Comparison of ENCODE assay signal across 9 cellular contexts in the genomic region with DNA sequence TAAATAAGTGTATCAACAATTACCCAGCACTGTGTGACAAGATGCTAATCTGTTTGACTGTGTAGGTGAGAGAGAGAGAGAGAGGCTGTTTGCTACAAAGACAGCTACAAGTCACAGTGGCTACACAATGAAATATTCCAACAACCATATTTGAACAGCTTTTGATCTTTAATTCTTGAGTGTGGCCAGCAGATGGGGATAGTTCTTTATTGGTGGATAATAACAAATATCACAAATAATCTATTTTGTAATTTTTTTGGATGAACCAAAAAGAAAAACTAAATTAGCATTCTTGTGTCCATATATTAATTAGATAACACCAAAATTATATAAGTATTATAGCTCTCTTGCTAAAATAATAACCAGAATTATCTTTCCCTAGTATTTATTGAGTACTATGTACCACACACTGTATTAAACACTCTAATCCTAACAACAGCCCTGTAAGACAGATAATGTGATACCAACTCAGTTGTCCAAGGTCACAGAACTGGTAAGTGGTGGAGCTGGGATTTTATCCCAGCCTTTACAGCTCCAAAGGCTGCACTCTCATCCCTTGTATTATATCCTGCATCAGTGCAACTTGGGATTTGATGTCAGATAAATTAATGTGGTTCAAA.
A peak's percentile ranks its signal among the peaks of the same experiment; 100 is the strongest.
DNase-seq lines count a peak whose midpoint lies in the region; ATAC-seq, FAIRE-seq and TF ChIP-seq lines count a peak whose summit lies in the region.
"Had no signal": no experiment of that assay in that cellular context is flagged by ENCODE, and none has a peak within 500 bp of the region (broad histone marks: within the 10 kb centered on the region; RNA-seq: fewer than 3 reads in every experiment).

No MANE protein-coding gene starts in this region.

- peak; percentile 65 for FAIRE-seq in kidney (lab: Jason Lieb, UNC)

- H3K9me3 Mint-ChIP-seq in CD14-positive monocyte: peaks cover 0 to 3% (median 0%) of the 10 kb centered on the region in 7 donors
- H3K9me3 Mint-ChIP-seq: stimulated activated naive CD8-positive, alpha-beta T cell treated with anti-CD3 and anti-CD28 coated beads, Interleukin-15, Interleukin-2, amounts not matched to agents 100 ng/mL and 50 ng/mL, for 24 hours had no signal

- no peaks in the 10 kb centered on the region for H3K27me3 ChIP-seq in effector memory CD4-positive, alpha-beta T cell (replicated peaks; ENCODE audit: control insufficient read depth, insufficient read depth, low read length, poor library complexity, severe bottlenecking)
- H3K27me3 ChIP-seq in HAP-1 (ENCODE audit: low read depth): no peaks in the 10 kb centered on the region

- H3K4me3 Mint-ChIP-seq in CD14-positive monocyte: no peak overlapping the region
- H3K4me3 Mint-ChIP-seq: stimulated activated naive CD8-positive, alpha-beta T cell treated with anti-CD3 and anti-CD28 coated beads, Interleukin-15, Interleukin-2, amounts not matched to agents 100 ng/mL and 50 ng/mL, for 24 hours had no signal

- H3K4me1 ChIP-seq in kidney (ENCODE audit: control insufficient read depth in 1 of 2, insufficient read depth in 1 of 2, low read depth in 1 of 2, low read length in 2 of 2) (no peaks in the 10 kb centered on the region), HAP-1 (peaks cover 16% of the 10 kb centered on the region)
- no peaks in the 10 kb centered on the region for H3K4me1 ChIP-seq in effector memory CD4-positive, alpha-beta T cell (ENCODE audit: control insufficient read depth, insufficient read depth, low read length, poor library complexity, severe bottlenecking)

- ATAC-seq in HG03135 (IDR thresholded peaks at IDR 0.05; ENCODE audit: unreplicated experiment): no peak
- no peak for ATAC-seq in GM19324 (IDR thresholded peaks at IDR 0.05; ENCODE audit: low FRiP score, unreplicated experiment)

- no peaks in the 10 kb centered on the region for H3K27me3 Mint-ChIP-seq in CD14-positive monocyte (ENCODE audit: low read depth in 3 of 3)

- no peaks in the 10 kb centered on the region for H3K36me3 ChIP-seq in SK-N-MC (ENCODE audit: insufficient read depth, low read length)
- no peaks in the 10 kb centered on the region for H3K36me3 ChIP-seq in kidney (ENCODE audit: control insufficient read depth in 1 of 2, insufficient read depth in 2 of 2, low read length in 2 of 2)
- no peaks in the 10 kb centered on the region for H3K36me3 ChIP-seq in effector memory CD4-positive, alpha-beta T cell (ENCODE audit: control insufficient read depth, insufficient read depth, low read length)
- no peaks in the 10 kb centered on the region for H3K36me3 ChIP-seq in HAP-1 (replicated peaks)

- H3K9ac ChIP-seq in SK-N-MC (ENCODE audit: insufficient read length) (no peak overlapping the region), kidney (ENCODE audit: low read length in 2 of 2) (no peak overlapping the region)

- no peak overlapping the region for H3K27ac ChIP-seq in SK-N-MC
- H3K27ac ChIP-seq in kidney (ENCODE audit: low read depth in 2 of 2, low read length in 2 of 2): no peak overlapping the region
- H3K27ac ChIP-seq in effector memory CD4-positive, alpha-beta T cell (ENCODE audit: insufficient read depth, low read length, poor library complexity, severe bottlenecking): no peak overlapping the region

- in situ Hi-C loops in HAP-1 (cut with MboI; ENCODE audit: low sequenced_read_pairs): no loop called here

- H3K4me3 ChIP-seq in SK-N-MC (no peak overlapping the region), kidney (ENCODE audit: low read length in 2 of 2) (no peak overlapping the region), HAP-1 (no peak overlapping the region)
- no peak overlapping the region for H3K4me3 ChIP-seq in effector memory CD4-positive, alpha-beta T cell (ENCODE audit: insufficient read depth, low read depth, low read length, poor library complexity, severe bottlenecking)

- DNase-seq in CD14-positive monocyte (ENCODE audit: low spot score) (no peak), HPDE6-E6E7 (ENCODE audit: extremely low spot score) (peak; percentile 17), SK-N-MC (ENCODE audit: low read depth, low spot score) (peak; percentile 22), kidney (no peak), HAP-1 (ENCODE audit: low spot score in 2 of 2) (no peak)
- no peak for DNase-seq in effector memory CD4-positive, alpha-beta T cell

- H3K36me3 Mint-ChIP-seq in CD14-positive monocyte: no peaks in the 10 kb centered on the region

- H3K27ac Mint-ChIP-seq in CD14-positive monocyte: no peak overlapping the region
- H3K27ac Mint-ChIP-seq: stimulated activated naive CD8-positive, alpha-beta T cell treated with anti-CD3 and anti-CD28 coated beads, Interleukin-15, Interleukin-2, amounts not matched to agents 100 ng/mL and 50 ng/mL, for 24 hours had no signal

- intact Hi-C loops in CD14-positive monocyte (cut with micrococcal nuclease) (no loop called here), kidney (cut with DNase I) (no loop called here)

- H3K9me3 ChIP-seq in SK-N-MC (ENCODE audit: low read depth, low read length) (no peaks in the 10 kb centered on the region), kidney (ENCODE audit: control insufficient read depth in 1 of 2, low read length in 2 of 2) (no peaks in the 10 kb centered on the region), HAP-1 (no peaks in the 10 kb centered on the region)
- no peaks in the 10 kb centered on the region for H3K9me3 ChIP-seq in effector memory CD4-positive, alpha-beta T cell (ENCODE audit: control insufficient read depth, low read length)

- H3K4me1 Mint-ChIP-seq in CD14-positive monocyte: peaks cover 2% of the 10 kb centered on the region

- TF ChIP-seq CTCF in CD14-positive monocyte (IDR thresholded peaks at IDR 0.05) (peak; percentile 40), kidney (IDR thresholded peaks at IDR 0.05; ENCODE audit: borderline replicate concordance, extremely low read depth, insufficient read depth) (peak; percentile 11)

Comparison
In these comparisons a context has a peak if more than half of its experiments do, and no peak if none do; other contexts are left out.
1. DNase-seq: peak in HPDE6-E6E7 (single experiment) and SK-N-MC (single experiment); none in CD14-positive monocyte (single experiment), kidney (single experiment), effector memory CD4-positive, alpha-beta T cell (0 of 3) and HAP-1 (0 of 2).